In genomic region chr1:175889848-175890247, GRCh38 we compare ENCODE assay signal across 15 cellular contexts.
DNase-seq lines count a peak whose midpoint lies in the region; ATAC-seq lines count a peak whose summit lies in the region.
"Had no signal": no experiment of that assay in that cellular context is flagged by ENCODE, and none has a peak within 500 bp of the region (broad histone marks: within the 10 kb centered on the region; RNA-seq: fewer than 3 reads in every experiment).

No MANE protein-coding gene starts in this region.

- no peak for ATAC-seq in GM21619 (IDR thresholded peaks at IDR 0.05; ENCODE audit: unreplicated experiment)
- ATAC-seq: CD8-positive, alpha-beta T cell had no signal

- DNase-seq in NCI-H2107 treated with DMSO at 0.1 percent for 48 hours (lab: John Stamatoyannopoulos, UW; ENCODE audit: unreplicated experiment) (peak; percentile 74), NCI-H2107 (lab: John Stamatoyannopoulos, UW) (no peak), COLO668 (lab: John Stamatoyannopoulos, UW; ENCODE audit: unreplicated experiment) (peak; percentile 18), SJCRH30 (peak; percentile 30 to 34), myocyte (ENCODE audit: low read depth) (peak; percentile 20), NCI-H510A (lab: John Stamatoyannopoulos, UW) (no peak), iPS-NIHi11 (ENCODE audit: low spot score) (no peak)
- DNase-seq: CD8-positive, alpha-beta T cell; DMS53; GF-D8; HCEC 1CT; HFFc6 had no signal

- no peaks in the 10 kb centered on the region for H3K27me3 ChIP-seq in SJCRH30

- H3K4me1 ChIP-seq in SJCRH30 = peaks cover 6% of the 10 kb centered on the region; the same call in 1 of the 2 replicates

- no peaks in the 10 kb centered on the region for H3K9me3 ChIP-seq in SJCRH30 (replicated peaks)

- no peak overlapping the region for H3K4me3 ChIP-seq in SJCRH30

- no peak overlapping the region for H3K27ac ChIP-seq in SJCRH30
- H3K27ac ChIP-seq: 22Rv1, HL-60 had no signal

- H3K36me3 ChIP-seq in SJCRH30 = no peaks in the 10 kb centered on the region

Comparison
In these comparisons a context has a peak if more than half of its experiments do, and no peak if none do; other contexts are left out.
1. DNase-seq: peak in NCI-H2107 treated with DMSO at 0.1 percent for 48 hours (single experiment), COLO668 (single experiment), SJCRH30 (2 of 2) and myocyte (single experiment); none in NCI-H2107 (single experiment), NCI-H510A (single experiment) and iPS-NIHi11 (single experiment).